Comparison of ENCODE assay signal across 2 cellular contexts in genomic region chr1:1033009-1033587, GRCh38.
A peak's percentile ranks its signal among the peaks of the same experiment; 100 is the strongest.
TF ChIP-seq lines count a peak whose summit lies in the region.

No MANE protein-coding gene starts in this region.

TF ChIP-seq in HEK293, 187 proteins besides CTCF, POLR2A, EP300 and RAD21:
- TF ChIP-seq KLF8 (tag by site-specific recombination; IDR thresholded peaks at IDR 0.05) (peak; percentile 74), ZNF132 (tag by site-specific recombination; IDR thresholded peaks at IDR 0.05; ENCODE audit: borderline replicate concordance) (no peak), ZNF48 (tag by site-specific recombination; IDR thresholded peaks at IDR 0.05) (no peak)

TF ChIP-seq in GM12878, 131 proteins besides CTCF, POLR2A, EP300 and RAD21 (continues in another document):
- TF ChIP-seq CBX5 (IDR thresholded peaks at IDR 0.05; ENCODE audit: low read depth) (no peak), ATF2 (IDR thresholded peaks at IDR 0.05; ENCODE audit: low read length) (no peak), MEF2A (IDR thresholded peaks at IDR 0.05; ENCODE audit: insufficient read depth, low read depth, low read length) (no peak), RFX5 (IDR thresholded peaks at IDR 0.05; ENCODE audit: low read depth, low read length) (0 out of 2 replicates have a peak, but pooled peaks have one; percentile 28), CBFB (IDR thresholded peaks at IDR 0.05; ENCODE audit: low read depth) (no peak), NR2F1 (conservative IDR thresholded peaks at IDR 0.05) (peak; percentile 72), KAT2A (conservative IDR thresholded peaks at IDR 0.05; ENCODE audit: control insufficient read depth, low read depth, low read length) (no peak), PKNOX1 (IDR thresholded peaks at IDR 0.05) (peak; percentile 98), TCF3 (IDR thresholded peaks at IDR 0.05; ENCODE audit: borderline replicate concordance, insufficient read depth, low read depth, low read length) (peak; percentile 71; the same call in 1 of the 2 replicates), BMI1 (IDR thresholded peaks at IDR 0.05; ENCODE audit: borderline replicate concordance) (no peak), ASH2L (IDR thresholded peaks at IDR 0.05; ENCODE audit: borderline replicate concordance, low read depth) (no peak), HDAC6 (IDR thresholded peaks at IDR 0.05; ENCODE audit: unreplicated experiment) (no peak), WRNIP1 (IDR thresholded peaks at IDR 0.05; ENCODE audit: borderline replicate concordance, low read depth, low read length) (no peak), ZBTB11 (CRISPR knock-in tag; IDR thresholded peaks at IDR 0.05) (no peak), ZNF384 (IDR thresholded peaks at IDR 0.05; ENCODE audit: borderline replicate concordance, low read depth, low read length) (no peak), SP1 (IDR thresholded peaks at IDR 0.05; ENCODE audit: low read depth, low read length) (peak; percentile 90), PBX3 (IDR thresholded peaks at IDR 0.05; ENCODE audit: insufficient replicate concordance, low read depth, low read length) (peak; percentile 94), YBX1 (IDR thresholded peaks at IDR 0.05) (no peak), ELK1 (IDR thresholded peaks at IDR 0.05; ENCODE audit: low read depth, low read length) (no peak; the same call in 1 of the 2 replicates), HDGF (IDR thresholded peaks at IDR 0.05) (no peak), NFIC (IDR thresholded peaks at IDR 0.05; ENCODE audit: low read depth, low read length) (no peak), CHD2 (IDR thresholded peaks at IDR 0.05; ENCODE audit: borderline replicate concordance, low read depth, low read length) (peak; percentile 55; the same call in 1 of the 2 replicates), KLF5 (IDR thresholded peaks at IDR 0.05; ENCODE audit: partially characterized antibody) (peak; percentile 71), DPF2 (IDR thresholded peaks at IDR 0.05) (peak; percentile 96), MLLT1 (IDR thresholded peaks at IDR 0.05) (no peak), MAX (IDR thresholded peaks at IDR 0.05; ENCODE audit: low read depth, low read length) (peak; percentile 61; the same call in 1 of the 2 replicates), TBL1XR1 (IDR thresholded peaks at IDR 0.05; ENCODE audit: low read depth, low read length) (peak; percentile 52; the same call in 1 of the 2 replicates), GATAD2B (conservative IDR thresholded peaks at IDR 0.05; ENCODE audit: low read depth) (peak; percentile 94), TCF12 (IDR thresholded peaks at IDR 0.05; ENCODE audit: low read depth, low read length) (0 out of 2 replicates have a peak, but pooled peaks have one; percentile 64), NKRF (conservative IDR thresholded peaks at IDR 0.05) (peak; percentile 60), BACH1 (IDR thresholded peaks at IDR 0.05; ENCODE audit: borderline replicate concordance) (peak; percentile 88), NBN (IDR thresholded peaks at IDR 0.05) (peak; percentile 81), POLR2AphosphoS2 (IDR thresholded peaks at IDR 0.05; ENCODE audit: low read depth, low read length) (no peak), ZSCAN29 (IDR thresholded peaks at IDR 0.05) (0 out of 2 replicates have a peak, but pooled peaks have one; percentile 20), RELB (IDR thresholded peaks at IDR 0.05; ENCODE audit: low read depth) (0 out of 2 replicates have a peak, but pooled peaks have one; percentile 16), E4F1 (IDR thresholded peaks at IDR 0.05; ENCODE audit: borderline replicate concordance, partially characterized antibody) (no peak), ZNF274 (IDR thresholded peaks at IDR 0.05; ENCODE audit: insufficient read depth, insufficient read length) (no peak), IRF3 (IDR thresholded peaks at IDR 0.05) (no peak; the same call in 1 of the 2 replicates), RUNX3 (IDR thresholded peaks at IDR 0.05; ENCODE audit: low read length) (peak; percentile 59), STAT1 (conservative IDR thresholded peaks at IDR 0.05) (0 out of 2 replicates have a peak, but pooled peaks have one; percentile 58), SREBF2 (IDR thresholded peaks at IDR 0.05; ENCODE audit: low read length) (no peak)
